1 cellular context compared by ENCODE assay signal in the genomic region with DNA sequence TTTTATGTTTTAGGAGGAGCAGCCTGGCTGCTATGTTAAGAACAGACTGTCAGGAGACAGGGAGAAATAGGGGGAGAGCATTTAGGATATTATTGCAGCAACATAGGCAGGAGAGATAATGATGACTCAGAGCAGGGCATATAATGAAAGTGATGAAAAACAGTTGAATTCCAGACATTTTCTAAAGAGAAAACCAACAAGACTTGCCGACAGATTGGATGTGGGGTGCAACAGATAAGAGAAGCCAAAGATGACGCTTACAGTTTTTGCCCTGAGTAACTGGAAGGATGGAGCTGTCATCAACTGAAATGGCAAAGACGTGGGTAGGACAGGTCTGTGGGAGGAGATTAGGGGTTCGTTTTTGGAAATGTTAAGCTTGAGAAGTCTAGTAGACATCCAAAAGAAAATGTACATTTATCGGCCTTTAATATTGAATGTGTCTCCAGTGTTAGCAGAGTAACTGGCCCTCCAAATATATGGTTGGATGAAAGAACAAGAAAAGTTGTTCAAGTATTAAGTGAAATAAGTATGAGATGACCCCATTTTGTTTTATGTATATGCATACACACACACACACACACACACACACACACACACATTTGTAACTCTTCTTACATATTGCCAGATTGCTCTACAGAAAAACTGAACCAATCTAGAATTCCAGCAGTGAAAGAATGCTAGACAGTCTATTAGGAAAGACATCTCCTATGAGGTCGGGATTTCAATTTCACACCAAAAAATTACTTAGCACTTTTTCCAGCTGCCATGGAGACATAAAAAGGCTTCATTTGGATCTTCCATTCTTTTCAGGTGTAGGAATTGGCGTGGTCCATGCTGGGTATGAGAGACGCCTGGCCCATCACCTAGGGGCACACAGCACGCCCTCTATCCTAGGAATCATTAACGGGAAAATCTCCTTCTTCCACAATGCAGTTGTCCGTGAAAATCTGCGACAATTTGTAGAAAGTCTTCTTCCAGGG.
TF ChIP-seq lines count a peak whose summit lies in the region.

No MANE protein-coding gene starts in this region.

TF ChIP-seq in K562, 482 proteins besides CTCF, POLR2A, EP300 and RAD21 (continued from another document and continues in another):
- TF ChIP-seq, protein P1, sequence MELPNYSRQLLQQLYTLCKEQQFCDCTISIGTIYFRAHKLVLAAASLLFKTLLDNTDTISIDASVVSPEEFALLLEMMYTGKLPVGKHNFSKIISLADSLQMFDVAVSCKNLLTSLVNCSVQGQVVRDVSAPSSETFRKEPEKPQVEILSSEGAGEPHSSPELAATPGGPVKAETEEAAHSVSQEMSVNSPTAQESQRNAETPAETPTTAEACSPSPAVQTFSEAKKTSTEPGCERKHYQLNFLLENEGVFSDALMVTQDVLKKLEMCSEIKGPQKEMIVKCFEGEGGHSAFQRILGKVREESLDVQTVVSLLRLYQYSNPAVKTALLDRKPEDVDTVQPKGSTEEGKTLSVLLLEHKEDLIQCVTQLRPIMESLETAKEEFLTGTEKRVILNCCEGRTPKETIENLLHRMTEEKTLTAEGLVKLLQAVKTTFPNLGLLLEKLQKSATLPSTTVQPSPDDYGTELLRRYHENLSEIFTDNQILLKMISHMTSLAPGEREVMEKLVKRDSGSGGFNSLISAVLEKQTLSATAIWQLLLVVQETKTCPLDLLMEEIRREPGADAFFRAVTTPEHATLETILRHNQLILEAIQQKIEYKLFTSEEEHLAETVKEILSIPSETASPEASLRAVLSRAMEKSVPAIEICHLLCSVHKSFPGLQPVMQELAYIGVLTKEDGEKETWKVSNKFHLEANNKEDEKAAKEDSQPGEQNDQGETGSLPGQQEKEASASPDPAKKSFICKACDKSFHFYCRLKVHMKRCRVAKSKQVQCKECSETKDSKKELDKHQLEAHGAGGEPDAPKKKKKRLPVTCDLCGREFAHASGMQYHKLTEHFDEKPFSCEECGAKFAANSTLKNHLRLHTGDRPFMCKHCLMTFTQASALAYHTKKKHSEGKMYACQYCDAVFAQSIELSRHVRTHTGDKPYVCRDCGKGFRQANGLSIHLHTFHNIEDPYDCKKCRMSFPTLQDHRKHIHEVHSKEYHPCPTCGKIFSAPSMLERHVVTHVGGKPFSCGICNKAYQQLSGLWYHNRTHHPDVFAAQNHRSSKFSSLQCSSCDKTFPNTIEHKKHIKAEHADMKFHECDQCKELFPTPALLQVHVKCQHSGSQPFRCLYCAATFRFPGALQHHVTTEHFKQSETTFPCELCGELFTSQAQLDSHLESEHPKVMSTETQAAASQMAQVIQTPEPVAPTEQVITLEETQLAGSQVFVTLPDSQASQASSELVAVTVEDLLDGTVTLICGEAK (IDR thresholded peaks at IDR 0.05): 0 out of 2 replicates have a peak, but pooled peaks have one; percentile 8
- TF ChIP-seq, protein P1 (CRISPR knock-in tag; IDR thresholded peaks at IDR 0.05): no peak
- TF ChIP-seq POLR2H (tag; IDR thresholded peaks at IDR 0.05; ENCODE audit: low read depth) (no peak), GTF2A2 (tag; IDR thresholded peaks at IDR 0.05) (no peak), NFATC3 (IDR thresholded peaks at IDR 0.05) (peak; percentile 47; the same call in 1 of the 2 replicates), ZNF766 (CRISPR knock-in tag; conservative IDR thresholded peaks at IDR 0.05) (peak; percentile 80), LEF1 (IDR thresholded peaks at IDR 0.05) (peak; percentile 99), RUNX1 (IDR thresholded peaks at IDR 0.05; ENCODE audit: low read depth) (peak; percentile 74; the same call in 1 of the 2 replicates), ARID2 (IDR thresholded peaks at IDR 0.05) (peak; percentile 9; the same call in 1 of the 2 replicates), CEBPG (CRISPR knock-in tag; IDR thresholded peaks at IDR 0.05) (peak; percentile 88), CEBPG (tag; conservative IDR thresholded peaks at IDR 0.05 in 1 of 2, IDR thresholded peaks at IDR 0.05 in 1 of 2) (peak; percentile 84 to 94), BACH1 (tag; IDR thresholded peaks at IDR 0.05) (peak; percentile 94), FOSL1 (tag; conservative IDR thresholded peaks at IDR 0.05) (peak; percentile 100), ZNF384 (IDR thresholded peaks at IDR 0.05; ENCODE audit: low read depth, low read length) (peak; percentile 29; the same call in 1 of the 2 replicates), MTA1 (IDR thresholded peaks at IDR 0.05; ENCODE audit: borderline replicate concordance) (peak; percentile 79; the same call in 1 of the 2 replicates), TCF3 (CRISPR knock-in tag; IDR thresholded peaks at IDR 0.05) (peak; percentile 98), ZNF311 (CRISPR knock-in tag; IDR thresholded peaks at IDR 0.05) (0 out of 2 replicates have a peak, but pooled peaks have one; percentile 39), MAZ (CRISPR knock-in tag; conservative IDR thresholded peaks at IDR 0.05 in 1 of 2, IDR thresholded peaks at IDR 0.05 in 1 of 2) (peak; percentile 19 to 66; a peak in 1 of 4 replicates), SMAD3 (CRISPR knock-in tag; conservative IDR thresholded peaks at IDR 0.05) (peak; percentile 58; the same call in 1 of the 2 replicates), ZNF175 (CRISPR knock-in tag; IDR thresholded peaks at IDR 0.05; ENCODE audit: low read depth) (peak; percentile 94), MBD2 (IDR thresholded peaks at IDR 0.05; ENCODE audit: borderline replicate concordance, low read depth) (peak; percentile 90), POLR2AphosphoS5 (IDR thresholded peaks at IDR 0.05; ENCODE audit: control insufficient read depth, insufficient read depth, low read depth, low read length) (peak; percentile 98), SMAD4 (CRISPR knock-in tag; conservative IDR thresholded peaks at IDR 0.05) (peak; percentile 96), TOE1 (IDR thresholded peaks at IDR 0.05; ENCODE audit: borderline replicate concordance) (peak; percentile 88), TOE1 (CRISPR knock-in tag; IDR thresholded peaks at IDR 0.05; ENCODE audit: borderline replicate concordance, low read depth) (no peak), ZNF12 (CRISPR knock-in tag; IDR thresholded peaks at IDR 0.05) (0 out of 2 replicates have a peak, but pooled peaks have one; percentile 50)
- TF ChIP-seq, protein P2, sequence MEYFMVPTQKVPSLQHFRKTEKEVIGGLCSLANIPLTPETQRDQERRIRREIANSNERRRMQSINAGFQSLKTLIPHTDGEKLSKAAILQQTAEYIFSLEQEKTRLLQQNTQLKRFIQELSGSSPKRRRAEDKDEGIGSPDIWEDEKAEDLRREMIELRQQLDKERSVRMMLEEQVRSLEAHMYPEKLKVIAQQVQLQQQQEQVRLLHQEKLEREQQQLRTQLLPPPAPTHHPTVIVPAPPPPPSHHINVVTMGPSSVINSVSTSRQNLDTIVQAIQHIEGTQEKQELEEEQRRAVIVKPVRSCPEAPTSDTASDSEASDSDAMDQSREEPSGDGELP (CRISPR knock-in tag; IDR thresholded peaks at IDR 0.05; ENCODE audit: borderline replicate concordance): 0 out of 2 replicates have a peak, but pooled peaks have one; percentile 13
- TF ChIP-seq, protein P3, sequence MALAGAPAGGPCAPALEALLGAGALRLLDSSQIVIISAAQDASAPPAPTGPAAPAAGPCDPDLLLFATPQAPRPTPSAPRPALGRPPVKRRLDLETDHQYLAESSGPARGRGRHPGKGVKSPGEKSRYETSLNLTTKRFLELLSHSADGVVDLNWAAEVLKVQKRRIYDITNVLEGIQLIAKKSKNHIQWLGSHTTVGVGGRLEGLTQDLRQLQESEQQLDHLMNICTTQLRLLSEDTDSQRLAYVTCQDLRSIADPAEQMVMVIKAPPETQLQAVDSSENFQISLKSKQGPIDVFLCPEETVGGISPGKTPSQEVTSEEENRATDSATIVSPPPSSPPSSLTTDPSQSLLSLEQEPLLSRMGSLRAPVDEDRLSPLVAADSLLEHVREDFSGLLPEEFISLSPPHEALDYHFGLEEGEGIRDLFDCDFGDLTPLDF (CRISPR knock-in tag; IDR thresholded peaks at IDR 0.05): no peak
- TF ChIP-seq, protein P4, sequence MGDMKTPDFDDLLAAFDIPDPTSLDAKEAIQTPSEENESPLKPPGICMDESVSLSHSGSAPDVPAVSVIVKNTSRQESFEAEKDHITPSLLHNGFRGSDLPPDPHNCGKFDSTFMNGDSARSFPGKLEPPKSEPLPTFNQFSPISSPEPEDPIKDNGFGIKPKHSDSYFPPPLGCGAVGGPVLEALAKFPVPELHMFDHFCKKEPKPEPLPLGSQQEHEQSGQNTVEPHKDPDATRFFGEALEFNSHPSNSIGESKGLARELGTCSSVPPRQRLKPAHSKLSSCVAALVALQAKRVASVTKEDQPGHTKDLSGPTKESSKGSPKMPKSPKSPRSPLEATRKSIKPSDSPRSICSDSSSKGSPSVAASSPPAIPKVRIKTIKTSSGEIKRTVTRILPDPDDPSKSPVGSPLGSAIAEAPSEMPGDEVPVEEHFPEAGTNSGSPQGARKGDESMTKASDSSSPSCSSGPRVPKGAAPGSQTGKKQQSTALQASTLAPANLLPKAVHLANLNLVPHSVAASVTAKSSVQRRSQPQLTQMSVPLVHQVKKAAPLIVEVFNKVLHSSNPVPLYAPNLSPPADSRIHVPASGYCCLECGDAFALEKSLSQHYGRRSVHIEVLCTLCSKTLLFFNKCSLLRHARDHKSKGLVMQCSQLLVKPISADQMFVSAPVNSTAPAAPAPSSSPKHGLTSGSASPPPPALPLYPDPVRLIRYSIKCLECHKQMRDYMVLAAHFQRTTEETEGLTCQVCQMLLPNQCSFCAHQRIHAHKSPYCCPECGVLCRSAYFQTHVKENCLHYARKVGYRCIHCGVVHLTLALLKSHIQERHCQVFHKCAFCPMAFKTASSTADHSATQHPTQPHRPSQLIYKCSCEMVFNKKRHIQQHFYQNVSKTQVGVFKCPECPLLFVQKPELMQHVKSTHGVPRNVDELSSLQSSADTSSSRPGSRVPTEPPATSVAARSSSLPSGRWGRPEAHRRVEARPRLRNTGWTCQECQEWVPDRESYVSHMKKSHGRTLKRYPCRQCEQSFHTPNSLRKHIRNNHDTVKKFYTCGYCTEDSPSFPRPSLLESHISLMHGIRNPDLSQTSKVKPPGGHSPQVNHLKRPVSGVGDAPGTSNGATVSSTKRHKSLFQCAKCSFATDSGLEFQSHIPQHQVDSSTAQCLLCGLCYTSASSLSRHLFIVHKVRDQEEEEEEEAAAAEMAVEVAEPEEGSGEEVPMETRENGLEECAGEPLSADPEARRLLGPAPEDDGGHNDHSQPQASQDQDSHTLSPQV (IDR thresholded peaks at IDR 0.05): peak; percentile 91
- TF ChIP-seq, protein P5, sequence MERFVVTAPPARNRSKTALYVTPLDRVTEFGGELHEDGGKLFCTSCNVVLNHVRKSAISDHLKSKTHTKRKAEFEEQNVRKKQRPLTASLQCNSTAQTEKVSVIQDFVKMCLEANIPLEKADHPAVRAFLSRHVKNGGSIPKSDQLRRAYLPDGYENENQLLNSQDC (CRISPR knock-in tag; IDR thresholded peaks at IDR 0.05): no peak
- TF ChIP-seq, protein P6, sequence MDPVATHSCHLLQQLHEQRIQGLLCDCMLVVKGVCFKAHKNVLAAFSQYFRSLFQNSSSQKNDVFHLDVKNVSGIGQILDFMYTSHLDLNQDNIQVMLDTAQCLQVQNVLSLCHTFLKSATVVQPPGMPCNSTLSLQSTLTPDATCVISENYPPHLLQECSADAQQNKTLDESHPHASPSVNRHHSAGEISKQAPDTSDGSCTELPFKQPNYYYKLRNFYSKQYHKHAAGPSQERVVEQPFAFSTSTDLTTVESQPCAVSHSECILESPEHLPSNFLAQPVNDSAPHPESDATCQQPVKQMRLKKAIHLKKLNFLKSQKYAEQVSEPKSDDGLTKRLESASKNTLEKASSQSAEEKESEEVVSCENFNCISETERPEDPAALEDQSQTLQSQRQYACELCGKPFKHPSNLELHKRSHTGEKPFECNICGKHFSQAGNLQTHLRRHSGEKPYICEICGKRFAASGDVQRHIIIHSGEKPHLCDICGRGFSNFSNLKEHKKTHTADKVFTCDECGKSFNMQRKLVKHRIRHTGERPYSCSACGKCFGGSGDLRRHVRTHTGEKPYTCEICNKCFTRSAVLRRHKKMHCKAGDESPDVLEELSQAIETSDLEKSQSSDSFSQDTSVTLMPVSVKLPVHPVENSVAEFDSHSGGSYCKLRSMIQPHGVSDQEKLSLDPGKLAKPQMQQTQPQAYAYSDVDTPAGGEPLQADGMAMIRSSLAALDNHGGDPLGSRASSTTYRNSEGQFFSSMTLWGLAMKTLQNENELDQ (CRISPR knock-in tag; IDR thresholded peaks at IDR 0.05; ENCODE audit: borderline replicate concordance): no peak
